ENCODE assay signal across 1 cellular context in genomic region chr13:46052314-46053161, GRCh38.
A peak's percentile ranks its signal among the peaks of the same experiment; 100 is the strongest.
TF ChIP-seq lines count a peak whose summit lies in the region.

Gene ZC3H13 (minus strand): TSS chr13:46052746. CDS start chr13:46045507, 7,239 bp downstream.

TF ChIP-seq in K562, 482 proteins besides CTCF, POLR2A, EP300 and RAD21 (continued from another document and continues in another):
- TF ChIP-seq THRB (CRISPR knock-in tag; conservative IDR thresholded peaks at IDR 0.05) = no peak
- peak; percentile 15 for TF ChIP-seq PRDM10 (IDR thresholded peaks at IDR 0.05; ENCODE audit: partially characterized antibody)
- peak; percentile 99 for TF ChIP-seq ZNF24 (IDR thresholded peaks at IDR 0.05)
- TF ChIP-seq ATF2 (CRISPR knock-in tag; IDR thresholded peaks at IDR 0.05) = no peak
- TF ChIP-seq TBP (optimal IDR thresholded peaks at IDR 0.05; ENCODE audit: low read depth, low read length) = peak; percentile 75
- no peak for TF ChIP-seq XRCC4 (IDR thresholded peaks at IDR 0.05; ENCODE audit: extremely low read depth, insufficient read depth, insufficient read length)
- no peak for TF ChIP-seq ZNF212 (CRISPR knock-in tag; IDR thresholded peaks at IDR 0.05)
- no peak for TF ChIP-seq CLOCK (CRISPR knock-in tag; IDR thresholded peaks at IDR 0.05; ENCODE audit: borderline replicate concordance)
- no peak for TF ChIP-seq CCNT2 (IDR thresholded peaks at IDR 0.05; ENCODE audit: borderline replicate concordance, extremely low read depth, insufficient read length, low read depth, low read length)
- TF ChIP-seq SAP30 (IDR thresholded peaks at IDR 0.05; ENCODE audit: borderline replicate concordance, insufficient read depth, low read depth, low read length, poor library complexity, severe bottlenecking) = peak; percentile 63
- no peak for TF ChIP-seq ZNF311 (CRISPR knock-in tag; IDR thresholded peaks at IDR 0.05)
- no peak for TF ChIP-seq PRMT5 (CRISPR knock-in tag; IDR thresholded peaks at IDR 0.05)
- no peak for TF ChIP-seq SLC30A9 (CRISPR knock-in tag; IDR thresholded peaks at IDR 0.05)
- peak in 1 of 2 experiments; percentile 66; a peak in 2 of 4 replicates for TF ChIP-seq ZNF639 (CRISPR knock-in tag; conservative IDR thresholded peaks at IDR 0.05 in 1 of 2, IDR thresholded peaks at IDR 0.05 in 1 of 2)
- no peak for TF ChIP-seq BCLAF1 (IDR thresholded peaks at IDR 0.05; ENCODE audit: borderline replicate concordance in 1 of 2, control insufficient read depth in 1 of 2, low read depth in 2 of 2, low read length in 1 of 2)
- peak; percentile 91 for TF ChIP-seq CHAMP1 (IDR thresholded peaks at IDR 0.05)
- TF ChIP-seq RFX1 (IDR thresholded peaks at IDR 0.05) = no peak
- peak; percentile 61; the same call in 1 of the 2 replicates for TF ChIP-seq NKRF (IDR thresholded peaks at IDR 0.05; ENCODE audit: borderline replicate concordance)
- no peak for TF ChIP-seq ZBTB1 (CRISPR knock-in tag; IDR thresholded peaks at IDR 0.05; ENCODE audit: borderline replicate concordance, low read depth)
- TF ChIP-seq RERE (CRISPR knock-in tag; IDR thresholded peaks at IDR 0.05; ENCODE audit: borderline replicate concordance) = no peak
- TF ChIP-seq PHF8 (IDR thresholded peaks at IDR 0.05; ENCODE audit: borderline replicate concordance, low read length) = peak; percentile 79; the same call in 1 of the 2 replicates
- no peak for TF ChIP-seq PPARD (CRISPR knock-in tag; IDR thresholded peaks at IDR 0.05)
- no peak for TF ChIP-seq ZNF134 (CRISPR knock-in tag; conservative IDR thresholded peaks at IDR 0.05)
- TF ChIP-seq CREB1 (IDR thresholded peaks at IDR 0.05) = peak; percentile 96
- peak; percentile 93 for TF ChIP-seq CREB1 (CRISPR knock-in tag; IDR thresholded peaks at IDR 0.05)
